In genomic region chr1:85049735-85050166, GRCh38 we compare ENCODE assay signal across 18 cellular contexts. TPM values are rescaled to one million over a fixed set of nuclear protein-coding genes. Genes with fewer than 3 reads are reported as not detected.
DNase-seq lines count a peak whose midpoint lies in the region; ATAC-seq, FAIRE-seq and TF ChIP-seq lines count a peak whose summit lies in the region.
"Had no signal": no experiment of that assay in that cellular context is flagged by ENCODE, and none has a peak within 500 bp of the region (broad histone marks: within the 10 kb centered on the region; RNA-seq: fewer than 3 reads in every experiment).

No MANE protein-coding gene starts in this region.

- peak; percentile 76 for FAIRE-seq in GM12891 (lab: Jason Lieb, UNC)

- no peaks in the 10 kb centered on the region for H3K36me3 ChIP-seq in sigmoid colon
- H3K36me3 ChIP-seq: tibial nerve had no signal

- peaks cover 0 to 13% (median 13%) of the 10 kb centered on the region in 4 donors for H3K4me1 ChIP-seq in sigmoid colon

- H3K4me1 Mint-ChIP-seq in activated T-helper 2 cell treated with anti-CD3 and anti-CD28 coated beads, Interferon-gamma antibody, Interleukin-2, Interleukin-4, amounts not matched to agents 10 μg/mL and 5 μg/mL and 100 μg/mL, durations not matched to agents 14 hours and 24 hours and 36 hours (ENCODE audit: low read depth) = peaks cover 24% of the 10 kb centered on the region
- peaks cover 0 to 12% (median 12%) of the 10 kb centered on the region in 3 donors for H3K4me1 Mint-ChIP-seq in naive B cell

- DNase-seq in NCI-H510A treated with DMSO at 0.1 percent for 48 hours (lab: John Stamatoyannopoulos, UW) = peak; percentile 75
- DNase-seq in NCI-H510A (lab: John Stamatoyannopoulos, UW) = no peak
- no peak for DNase-seq in GM12891 (ENCODE audit: insufficient read length, low spot score)
- DNase-seq in activated T-helper 2 cell treated with anti-CD3 and anti-CD28 coated beads, Interferon-gamma antibody, Interleukin-2, Interleukin-4, amounts not matched to agents 10 μg/mL and 5 μg/mL and 100 μg/mL, durations not matched to agents 14 hours and 24 hours and 36 hours (ENCODE audit: low spot score) = no peak
- no peak for DNase-seq in naive B cell
- no peak for DNase-seq in T1000 (lab: John Stamatoyannopoulos, UW)
- no peak for DNase-seq in sigmoid colon
- DNase-seq: 8988T; amniotic stem cell; erythroblast; left colon; MM.1S; right cardiac atrium; stimulated activated CD8-positive, alpha-beta memory T cell treated with anti-CD3 and anti-CD28 coated beads, Interleukin-4, amount 100 ng/mL, for 48 hours had no signal

- no peaks in the 10 kb centered on the region for H3K9me3 Mint-ChIP-seq in activated T-helper 2 cell treated with anti-CD3 and anti-CD28 coated beads, Interferon-gamma antibody, Interleukin-2, Interleukin-4, amounts not matched to agents 10 μg/mL and 5 μg/mL and 100 μg/mL, durations not matched to agents 14 hours and 24 hours and 36 hours
- no peaks in the 10 kb centered on the region for H3K9me3 Mint-ChIP-seq in naive B cell

- no peak overlapping the region for H3K27ac ChIP-seq in sigmoid colon
- H3K27ac ChIP-seq: C4-2B, tibial nerve had no signal

- H3K27ac Mint-ChIP-seq in activated T-helper 2 cell treated with anti-CD3 and anti-CD28 coated beads, Interferon-gamma antibody, Interleukin-2, Interleukin-4, amounts not matched to agents 10 μg/mL and 5 μg/mL and 100 μg/mL, durations not matched to agents 14 hours and 24 hours and 36 hours = no peak overlapping the region
- peak overlapping the region in 1 of 6 donors; percentile 43 for H3K27ac Mint-ChIP-seq in naive B cell

- ATAC-seq in naive B cell (ENCODE audit: low read depth in 2 of 2) = no peak
- no peak for ATAC-seq in HG02870 (IDR thresholded peaks at IDR 0.05; ENCODE audit: unreplicated experiment)
- ATAC-seq: left colon, right cardiac atrium had no signal

- TF ChIP-seq POLR2A in GM12891 (IDR thresholded peaks at IDR 0.05; ENCODE audit: low read depth, low read length) (no peak), sigmoid colon (IDR thresholded peaks at IDR 0.05) (no peak)

- peaks cover 7% of the 10 kb centered on the region for H3K36me3 Mint-ChIP-seq in activated T-helper 2 cell treated with anti-CD3 and anti-CD28 coated beads, Interferon-gamma antibody, Interleukin-2, Interleukin-4, amounts not matched to agents 10 μg/mL and 5 μg/mL and 100 μg/mL, durations not matched to agents 14 hours and 24 hours and 36 hours (ENCODE audit: low read depth)
- no peaks in the 10 kb centered on the region for H3K36me3 Mint-ChIP-seq in naive B cell

- WGBS in sigmoid colon, 2 donors = 27% methylated on average over 11 of the region's 11 CpGs

- H3K4me3 ChIP-seq in sigmoid colon = no peak overlapping the region
- H3K4me3 ChIP-seq: tibial nerve had no signal

- peaks cover 33% of the 10 kb centered on the region for H3K27me3 Mint-ChIP-seq in activated T-helper 2 cell treated with anti-CD3 and anti-CD28 coated beads, Interferon-gamma antibody, Interleukin-2, Interleukin-4, amounts not matched to agents 10 μg/mL and 5 μg/mL and 100 μg/mL, durations not matched to agents 14 hours and 24 hours and 36 hours (ENCODE audit: low read depth)
- peaks cover 54 to 61% (median 54%) of the 10 kb centered on the region in 3 donors for H3K27me3 Mint-ChIP-seq in naive B cell

- intact Hi-C loops in activated T-helper 2 cell treated with anti-CD3 and anti-CD28 coated beads, Interferon-gamma antibody, Interleukin-2, Interleukin-4, amounts not matched to agents 10 μg/mL and 5 μg/mL and 100 μg/mL, durations not matched to agents 14 hours and 24 hours and 36 hours (cut with micrococcal nuclease) = loop anchor here (1.0 to 5.0 kb wide), 3 partner anchors 11 to 197 kb away; no protein-coding TSS in a partner anchor
- intact Hi-C loops in sigmoid colon (cut with DNase I) = no loop called here

- no peaks in the 10 kb centered on the region for H3K9me3 ChIP-seq in sigmoid colon
- H3K9me3 ChIP-seq: tibial nerve had no signal

- H3K4me3 Mint-ChIP-seq in activated T-helper 2 cell treated with anti-CD3 and anti-CD28 coated beads, Interferon-gamma antibody, Interleukin-2, Interleukin-4, amounts not matched to agents 10 μg/mL and 5 μg/mL and 100 μg/mL, durations not matched to agents 14 hours and 24 hours and 36 hours (ENCODE audit: low read depth) = peak overlapping the region; percentile 15
- H3K4me3 Mint-ChIP-seq in naive B cell = peak overlapping the region in 5 of 8 donors; percentile 17 to 83 (median 60)

- TF ChIP-seq CTCF in sigmoid colon (IDR thresholded peaks at IDR 0.05) = no peak

- peaks cover 20 to 66% (median 27%) of the 10 kb centered on the region in 3 donors for H3K27me3 ChIP-seq in sigmoid colon

- TF ChIP-seq EP300 in sigmoid colon (IDR thresholded peaks at IDR 0.05) = no peak

TF ChIP-seq in GM12891, 5 proteins besides CTCF, POLR2A, EP300 and RAD21:
- TF ChIP-seq POLR2AphosphoS5 (IDR thresholded peaks at IDR 0.05; ENCODE audit: low read depth, low read length) (no peak), SPI1 (IDR thresholded peaks at IDR 0.05; ENCODE audit: low read depth, low read length) (no peak), TAF1 (IDR thresholded peaks at IDR 0.05; ENCODE audit: low read depth, low read length) (no peak), PAX5 (IDR thresholded peaks at IDR 0.05; ENCODE audit: insufficient read depth, low read length, severe bottlenecking) (no peak), POU2F2 (IDR thresholded peaks at IDR 0.05; ENCODE audit: low read depth, low read length) (no peak)

RNA-seq across cellular contexts. Expression of gene MCOLN3, which starts 1.5 kb away (rescaled TPM):
- polyA plus RNA-seq in GM12891 (2012; ENCODE audit: low read depth, missing spikeins) = 2.6 TPM
- 0.46 and 0.68 TPM in 2 replicates for total RNA-seq in activated T-helper 2 cell treated with anti-CD3 and anti-CD28 coated beads, Interferon-gamma antibody, Interleukin-2, Interleukin-4, amounts not matched to agents 10 μg/mL and 5 μg/mL and 100 μg/mL, durations not matched to agents 14 hours and 24 hours and 36 hours
- polyA plus RNA-seq in naive B cell (ENCODE audit: low read depth in 6 of 6) (not detected), sigmoid colon (1 to 10 TPM in 1 of 3 donors, under 1 TPM in 2; 0.23 to 1.2 (median 0.23) TPM)
- total RNA-seq in sigmoid colon = 10 to 100 TPM in 1 of 4 donors, 1 to 10 TPM in 3; 1.6 to 10.8 (median 4.2) TPM
- total RNA-seq: glomerular endothelial cell had no signal

RNA-seq across cellular contexts. Expression of gene MCOLN2, which starts 52.8 kb away (rescaled TPM):
- polyA plus RNA-seq in GM12891 (2012; ENCODE audit: low read depth, missing spikeins) = 59.0 TPM
- total RNA-seq in activated T-helper 2 cell treated with anti-CD3 and anti-CD28 coated beads, Interferon-gamma antibody, Interleukin-2, Interleukin-4, amounts not matched to agents 10 μg/mL and 5 μg/mL and 100 μg/mL, durations not matched to agents 14 hours and 24 hours and 36 hours = 142 and 143 TPM in 2 replicates
- polyA plus RNA-seq in naive B cell (ENCODE audit: low read depth in 6 of 6) (1 to 10 TPM in 4 of 6 donors, under 1 TPM in 2; 0.43 to 4.1 (median 1.5) TPM), sigmoid colon (10 to 100 TPM in 1 of 3 donors, 1 to 10 TPM in 2; 4.9 to 15.0 (median 6.0) TPM)
- total RNA-seq in sigmoid colon = 10 to 100 TPM in 1 of 4 donors, 1 to 10 TPM in 1, under 1 TPM in 2; 0.54 to 12.5 (median 1.0) TPM
- total RNA-seq: glomerular endothelial cell had no signal

Comparison
In these comparisons a context has a peak if more than half of its experiments do, and no peak if none do; other contexts are left out.
1. RNA of gene MCOLN2, which starts 52.8 kb away (total RNA-seq): 142 to 143 TPM in activated T-helper 2 cell treated with anti-CD3 and anti-CD28 coated beads, Interferon-gamma antibody, Interleukin-2, Interleukin-4, amounts not matched to agents 10 μg/mL and 5 μg/mL and 100 μg/mL, durations not matched to agents 14 hours and 24 hours and 36 hours; 0.54 to 12.5 TPM in sigmoid colon; every median in the first group is over 10 times any median in the second.